In genomic region chr10:3556191-3557017, GRCh38 we compare ENCODE assay signal across 7 cellular contexts.
DNase-seq lines count a peak whose midpoint lies in the region; FAIRE-seq and TF ChIP-seq lines count a peak whose summit lies in the region.
"Not testable (repeated sequence)": the region's sequence is repeated elsewhere in the genome, so short reads cannot be mapped to it uniquely, and the experiment has no call there.

No MANE protein-coding gene starts in this region.

- not testable (repeated sequence) for TF ChIP-seq POLR2A in ovary (IDR thresholded peaks at IDR 0.05)

- DNase-seq in EL (peak; percentile 75), NCI-H2171 (lab: John Stamatoyannopoulos, UW) (peak; percentile 33), cardiac fibroblast (ENCODE audit: low read depth in 2 of 2) (peak; percentile 61 to 94), fibroblast of peridontal ligament (ENCODE audit: extremely low read depth) (peak; percentile 80), ovary (peak in 3 of 5 donors; percentile 35 to 62 (median 47))
- DNase-seq in activated CD4-positive, alpha-beta memory T cell treated with anti-CD3 and anti-CD28 coated beads, Interleukin-2, amount 10 ng/mL, durations not matched to agents 7 days and 5 days; kidney: not testable (repeated sequence)

- not testable (repeated sequence) for H3K9me3 ChIP-seq in kidney (ENCODE audit: control insufficient read depth in 1 of 2, low read length in 2 of 2); ovary

- TF ChIP-seq EP300 in ovary (IDR thresholded peaks at IDR 0.05) = not testable (repeated sequence)

- not testable (repeated sequence) for H3K27me3 ChIP-seq in ovary

- POLR2A ChIA-PET in activated CD4-positive, alpha-beta memory T cell treated with anti-CD3 and anti-CD28 coated beads, Interleukin-2, amount 10 ng/mL, durations not matched to agents 7 days and 5 days (lab: Charles Lee) = not testable (repeated sequence)

- CTCF ChIA-PET in activated CD4-positive, alpha-beta memory T cell treated with anti-CD3 and anti-CD28 coated beads, Interleukin-2, amount 10 ng/mL, durations not matched to agents 7 days and 5 days (lab: Charles Lee) = not testable (repeated sequence)

- not testable (repeated sequence) for H3K36me3 ChIP-seq in kidney (ENCODE audit: control insufficient read depth in 1 of 2, insufficient read depth in 2 of 2, low read length in 2 of 2); ovary

- H3K4me1 Mint-ChIP-seq in activated CD4-positive, alpha-beta memory T cell treated with anti-CD3 and anti-CD28 coated beads, Interleukin-2, amount 10 ng/mL, durations not matched to agents 7 days and 5 days = peaks cover 17% of the 10 kb centered on the region

- H3K4me3 ChIP-seq in cardiac fibroblast (replicated peaks in 1 of 2; ENCODE audit: low read depth in 2 of 2, low read length in 2 of 2) (peak overlapping the region in 1 of 2 donors; percentile 43), kidney (ENCODE audit: low read length in 2 of 2) (peak overlapping the region; percentile 29 to 41)
- not testable (repeated sequence) for H3K4me3 ChIP-seq in ovary

- intact Hi-C loops in kidney (cut with DNase I); ovary (cut with DNase I): not testable (repeated sequence)

- TF ChIP-seq CTCF in cardiac fibroblast (IDR thresholded peaks at IDR 0.05; ENCODE audit: low read depth, low read length); kidney (IDR thresholded peaks at IDR 0.05; ENCODE audit: borderline replicate concordance, extremely low read depth, insufficient read depth); ovary (IDR thresholded peaks at IDR 0.05): not testable (repeated sequence)

- not testable (repeated sequence) for H3K9ac ChIP-seq in kidney (ENCODE audit: low read length in 2 of 2)

- H3K4me3 Mint-ChIP-seq in activated CD4-positive, alpha-beta memory T cell treated with anti-CD3 and anti-CD28 coated beads, Interleukin-2, amount 10 ng/mL, durations not matched to agents 7 days and 5 days = peak overlapping the region; percentile 56

- not testable (repeated sequence) for H3K27me3 Mint-ChIP-seq in activated CD4-positive, alpha-beta memory T cell treated with anti-CD3 and anti-CD28 coated beads, Interleukin-2, amount 10 ng/mL, durations not matched to agents 7 days and 5 days

- not testable (repeated sequence) for H3K27ac ChIP-seq in kidney (ENCODE audit: low read depth in 2 of 2, low read length in 2 of 2); ovary

- not testable (repeated sequence) for H3K27ac Mint-ChIP-seq in activated CD4-positive, alpha-beta memory T cell treated with anti-CD3 and anti-CD28 coated beads, Interleukin-2, amount 10 ng/mL, durations not matched to agents 7 days and 5 days

- not testable (repeated sequence) for H3K9me3 Mint-ChIP-seq in activated CD4-positive, alpha-beta memory T cell treated with anti-CD3 and anti-CD28 coated beads, Interleukin-2, amount 10 ng/mL, durations not matched to agents 7 days and 5 days

- H3K36me3 Mint-ChIP-seq in activated CD4-positive, alpha-beta memory T cell treated with anti-CD3 and anti-CD28 coated beads, Interleukin-2, amount 10 ng/mL, durations not matched to agents 7 days and 5 days (ENCODE audit: low read depth) = not testable (repeated sequence)

- not testable (repeated sequence) for H3K4me1 ChIP-seq in kidney (ENCODE audit: control insufficient read depth in 1 of 2, insufficient read depth in 1 of 2, low read depth in 1 of 2, low read length in 2 of 2); ovary (ENCODE audit: insufficient read depth)

- not testable (repeated sequence) for FAIRE-seq in kidney (lab: Jason Lieb, UNC)

- 87 to 90% (median 88%) methylated on average over 46 of the region's 46 CpGs for WGBS in ovary, 3 donors
